In genomic region chr6:121826156-121826810, GRCh38 we compare ENCODE assay signal across 13 cellular contexts.
DNase-seq lines count a peak whose midpoint lies in the region; ATAC-seq, FAIRE-seq and TF ChIP-seq lines count a peak whose summit lies in the region.
"Had no signal": no experiment of that assay in that cellular context is flagged by ENCODE, and none has a peak within 500 bp of the region (broad histone marks: within the 10 kb centered on the region; RNA-seq: fewer than 3 reads in every experiment).

No MANE protein-coding gene starts in this region.

- peak; percentile 69 for ATAC-seq in activated naive CD8-positive, alpha-beta T cell treated with anti-CD3 and anti-CD28 coated beads, Interleukin-2, amount 50 U/mL, for 24 hours

- no peaks in the 10 kb centered on the region for H3K36me3 ChIP-seq in fibroblast of lung (ENCODE audit: control insufficient read depth, insufficient read depth, low read length)
- H3K36me3 ChIP-seq in small intestine (ENCODE audit: control insufficient read depth in 2 of 2, insufficient read depth in 2 of 2, low read length in 2 of 2): no peaks in the 10 kb centered on the region
- H3K36me3 ChIP-seq in OCI-LY7 (ENCODE audit: insufficient read depth, low read length): no peaks in the 10 kb centered on the region
- H3K36me3 ChIP-seq: BE2C, esophagus squamous epithelium had no signal

- H3K4me3 ChIP-seq in fibroblast of lung (replicated peaks in 1 of 4; ENCODE audit: control extremely low read depth in 1 of 4, insufficient read depth in 1 of 4, low read depth in 3 of 4, low read length in 4 of 4): no peak overlapping the region
- no peak overlapping the region for H3K4me3 ChIP-seq in small intestine (ENCODE audit: low read depth in 1 of 2, low read length in 2 of 2)
- no peak overlapping the region for H3K4me3 ChIP-seq in OCI-LY7 (ENCODE audit: low read depth, low read length, poor library complexity, severe bottlenecking)
- H3K4me3 ChIP-seq: esophagus squamous epithelium, skin epidermis had no signal

- peak; percentile 95 for FAIRE-seq in RCC 7860 (lab: Jason Lieb, UNC)
- FAIRE-seq in small intestine (lab: Jason Lieb, UNC): no peak

- H3K27ac Mint-ChIP-seq in activated naive CD8-positive, alpha-beta T cell treated with anti-CD3 and anti-CD28 coated beads, Interleukin-2, amount 50 U/mL, for 24 hours: no peak overlapping the region
- no peak overlapping the region for H3K27ac Mint-ChIP-seq in activated naive CD8-positive, alpha-beta T cell treated with anti-CD3 and anti-CD28 coated beads for 36 hours
- H3K27ac Mint-ChIP-seq: activated naive CD4-positive, alpha-beta T cell treated with anti-CD3 and anti-CD28 coated beads for 36 hours had no signal

- H3K4me2 ChIP-seq in fibroblast of lung (ENCODE audit: extremely low read depth, insufficient read depth, low read length): no peak overlapping the region
- H3K4me2 ChIP-seq in OCI-LY7 (ENCODE audit: low read length): no peak overlapping the region

- intact Hi-C loops in OCI-LY7 (cut with micrococcal nuclease; ENCODE audit: unreplicated experiment): no loop called here

- H3K79me2 ChIP-seq in fibroblast of lung (ENCODE audit: control insufficient read depth, insufficient read depth, low read length) (no peaks in the 10 kb centered on the region), OCI-LY7 (ENCODE audit: insufficient read depth, low read depth, low read length) (no peaks in the 10 kb centered on the region)

- TF ChIP-seq CTCF in fibroblast of lung (conservative IDR thresholded peaks at IDR 0.05 in 1 of 2, IDR thresholded peaks at IDR 0.05 in 1 of 2; ENCODE audit: low read depth in 1 of 2, low read length in 2 of 2) (no peak), OCI-LY7 (conservative IDR thresholded peaks at IDR 0.05; ENCODE audit: low read length) (no peak)

- POLR2A ChIA-PET in OCI-LY7 (lab: Charles Lee): no interaction called here

- H4K20me1 ChIP-seq in fibroblast of lung (ENCODE audit: control insufficient read depth, extremely low read depth, insufficient read depth, low read length) (no peaks in the 10 kb centered on the region), OCI-LY7 (ENCODE audit: insufficient read depth, low read length) (no peaks in the 10 kb centered on the region)

- H2AFZ ChIP-seq in fibroblast of lung (ENCODE audit: low read length): no peak overlapping the region
- no peak overlapping the region for H2AFZ ChIP-seq in OCI-LY7 (ENCODE audit: low read length)

- H3K27me3 ChIP-seq in fibroblast of lung (ENCODE audit: control insufficient read depth, insufficient read depth, low read length): no peaks in the 10 kb centered on the region
- H3K27me3 ChIP-seq in small intestine (ENCODE audit: control insufficient read depth in 2 of 2, insufficient read depth in 2 of 2, low read length in 2 of 2): no peaks in the 10 kb centered on the region
- H3K27me3 ChIP-seq: BE2C, esophagus squamous epithelium had no signal

- H3K27ac ChIP-seq in fibroblast of lung (ENCODE audit: insufficient read depth, low read length): no peak overlapping the region
- no peak overlapping the region for H3K27ac ChIP-seq in small intestine (ENCODE audit: low read depth in 1 of 2, low read length in 1 of 2)
- no peak overlapping the region for H3K27ac ChIP-seq in OCI-LY7 (ENCODE audit: low read depth, low read length, poor library complexity, severe bottlenecking)
- H3K27ac ChIP-seq: esophagus squamous epithelium had no signal

- H3K9me3 ChIP-seq in fibroblast of lung (ENCODE audit: control insufficient read depth, insufficient read depth, low read depth, low read length): no peaks in the 10 kb centered on the region
- H3K9me3 ChIP-seq in small intestine (ENCODE audit: control insufficient read depth, low read depth): no peaks in the 10 kb centered on the region
- no peaks in the 10 kb centered on the region for H3K9me3 ChIP-seq in OCI-LY7 (ENCODE audit: low read length)
- H3K9me3 ChIP-seq: BE2C had no signal

- no TSS peak for BruUV-seq in OCI-LY7 (replicated peaks; lab: Mats Ljungman, UMichigan)

- H3K27me3 Mint-ChIP-seq in activated naive CD8-positive, alpha-beta T cell treated with anti-CD3 and anti-CD28 coated beads, Interleukin-2, amount 50 U/mL, for 24 hours: no peaks in the 10 kb centered on the region
- no peaks in the 10 kb centered on the region for H3K27me3 Mint-ChIP-seq in activated naive CD8-positive, alpha-beta T cell treated with anti-CD3 and anti-CD28 coated beads for 36 hours

- H3K9me2 ChIP-seq in OCI-LY7 (ENCODE audit: insufficient read depth, low read length): no peaks in the 10 kb centered on the region

- H3K4me3 Mint-ChIP-seq in activated naive CD8-positive, alpha-beta T cell treated with anti-CD3 and anti-CD28 coated beads, Interleukin-2, amount 50 U/mL, for 24 hours: no peak overlapping the region
- H3K4me3 Mint-ChIP-seq in activated naive CD8-positive, alpha-beta T cell treated with anti-CD3 and anti-CD28 coated beads for 36 hours: no peak overlapping the region
- H3K4me3 Mint-ChIP-seq: activated naive CD4-positive, alpha-beta T cell treated with anti-CD3 and anti-CD28 coated beads for 36 hours had no signal

- DNase-seq in activated naive CD8-positive, alpha-beta T cell treated with anti-CD3 and anti-CD28 coated beads, Interleukin-2, amount 50 U/mL, for 24 hours: no peak
- DNase-seq in activated naive CD8-positive, alpha-beta T cell treated with anti-CD3 and anti-CD28 coated beads for 36 hours: no peak
- DNase-seq in RCC 7860 (ENCODE audit: low spot score) (peak; percentile 84), fibroblast of lung (ENCODE audit: low read depth in 2 of 2) (peak; percentile 72 to 98), small intestine (peak; percentile 28), RPMI8226 (no peak), G401 (ENCODE audit: low spot score) (no peak), OCI-LY7 (ENCODE audit: low spot score) (no peak)
- DNase-seq: activated naive CD4-positive, alpha-beta T cell treated with anti-CD3 and anti-CD28 coated beads for 36 hours; BE2C; esophagus squamous epithelium; NCI-H1092 had no signal

- CTCF ChIA-PET in OCI-LY7 (lab: Charles Lee; ENCODE audit: unreplicated experiment): no interaction called here

- H3K4me1 ChIP-seq in fibroblast of lung (ENCODE audit: control insufficient read depth, extremely low read depth, insufficient read depth, low read length): peaks cover 2% of the 10 kb centered on the region
- no peaks in the 10 kb centered on the region for H3K4me1 ChIP-seq in small intestine (ENCODE audit: control insufficient read depth in 2 of 2, insufficient read depth in 1 of 2, low read depth in 1 of 2, low read length in 1 of 2)
- H3K4me1 ChIP-seq in OCI-LY7 (ENCODE audit: insufficient read depth, low read length, poor library complexity, severe bottlenecking): no peaks in the 10 kb centered on the region
- H3K4me1 ChIP-seq: BE2C had no signal

- in situ Hi-C loops in G401 (cut with HindIII; ENCODE audit: low sequenced_read_pairs): no loop called here

- H3K9ac ChIP-seq in fibroblast of lung (ENCODE audit: insufficient read depth, low read length): no peak overlapping the region

- no peaks in the 10 kb centered on the region for H3K36me3 Mint-ChIP-seq in activated naive CD8-positive, alpha-beta T cell treated with anti-CD3 and anti-CD28 coated beads, Interleukin-2, amount 50 U/mL, for 24 hours (ENCODE audit: low read depth)
- H3K36me3 Mint-ChIP-seq in activated naive CD8-positive, alpha-beta T cell treated with anti-CD3 and anti-CD28 coated beads for 36 hours: no peaks in the 10 kb centered on the region

- H3K9me3 Mint-ChIP-seq in activated naive CD8-positive, alpha-beta T cell treated with anti-CD3 and anti-CD28 coated beads, Interleukin-2, amount 50 U/mL, for 24 hours: peaks cover 4% of the 10 kb centered on the region
- H3K9me3 Mint-ChIP-seq in activated naive CD8-positive, alpha-beta T cell treated with anti-CD3 and anti-CD28 coated beads for 36 hours: no peaks in the 10 kb centered on the region

- 72 to 79% (median 72%) methylated on average over 4 of the region's 4 CpGs for WGBS in small intestine, 3 donors

- H3K4me1 Mint-ChIP-seq in activated naive CD8-positive, alpha-beta T cell treated with anti-CD3 and anti-CD28 coated beads, Interleukin-2, amount 50 U/mL, for 24 hours: no peaks in the 10 kb centered on the region
- H3K4me1 Mint-ChIP-seq in activated naive CD8-positive, alpha-beta T cell treated with anti-CD3 and anti-CD28 coated beads for 36 hours: no peaks in the 10 kb centered on the region

Comparison
In these comparisons a context has a peak if more than half of its experiments do, and no peak if none do; other contexts are left out.
1. DNase-seq: peak in RCC 7860 (single experiment), fibroblast of lung (2 of 2) and small intestine (single experiment); none in activated naive CD8-positive, alpha-beta T cell treated with anti-CD3 and anti-CD28 coated beads, Interleukin-2, amount 50 U/mL, for 24 hours (single experiment), activated naive CD8-positive, alpha-beta T cell treated with anti-CD3 and anti-CD28 coated beads for 36 hours (single experiment), RPMI8226 (single experiment), G401 (single experiment) and OCI-LY7 (single experiment).